15 cellular contexts compared by ENCODE assay signal in genomic region chr15:92343869-92344643, GRCh38. TPM values are rescaled to one million over a fixed set of nuclear protein-coding genes. Genes with fewer than 3 reads are reported as not detected.
DNase-seq lines count a peak whose midpoint lies in the region; ATAC-seq and TF ChIP-seq lines count a peak whose summit lies in the region.
"Had no signal": no experiment of that assay in that cellular context is flagged by ENCODE, and none has a peak within 500 bp of the region (broad histone marks: within the 10 kb centered on the region; RNA-seq: fewer than 3 reads in every experiment).

No MANE protein-coding gene starts in this region.

- H3K27me3 Mint-ChIP-seq in endodermal cell (ENCODE audit: insufficient read depth): peaks cover 10% of the 10 kb centered on the region
- H3K27me3 Mint-ChIP-seq in activated T-helper 1 cell treated with anti-CD3 and anti-CD28 coated beads, Interleukin-12 subunit alpha, Interleukin-12 subunit beta, Interleukin-2, Interleukin-4 antibody, amounts not matched to agents 30 ng/mL and 10 ng/mL and 1 ng/mL, durations not matched to agents 14 hours and 24 hours and 36 hours (ENCODE audit: insufficient read depth): peaks cover under 1% of the 10 kb centered on the region
- peaks cover 29% of the 10 kb centered on the region for H3K27me3 Mint-ChIP-seq in activated T-helper 17 cell treated with anti-CD3 and anti-CD28 coated beads, Interleukin-2, amount 50 U/mL, for 72 hours

- ATAC-seq in GM19395 (IDR thresholded peaks at IDR 0.05; ENCODE audit: unreplicated experiment): no peak
- ATAC-seq in activated T-helper 17 cell treated with anti-CD3 and anti-CD28 coated beads, Interleukin-2, amount 50 U/mL, for 72 hours (replicated peaks): no peak

- H3K36me3 ChIP-seq in endodermal cell (ENCODE audit: control insufficient read depth, insufficient read depth, low read length): no peaks in the 10 kb centered on the region

- DNase-seq in NCI-H1092 (lab: John Stamatoyannopoulos, UW): peak; percentile 73
- DNase-seq in NCI-H345 (lab: John Stamatoyannopoulos, UW): peak; percentile 69
- peak; percentile 84 for DNase-seq in endodermal cell
- DNase-seq in occipital lobe (lab: John Stamatoyannopoulos, UW): peak; percentile 29
- no peak for DNase-seq in activated T-helper 1 cell treated with anti-CD3 and anti-CD28 coated beads, Interleukin-12 subunit alpha, Interleukin-12 subunit beta, Interleukin-2, Interleukin-4 antibody, amounts not matched to agents 30 ng/mL and 10 ng/mL and 1 ng/mL, durations not matched to agents 14 hours and 24 hours and 36 hours (ENCODE audit: low spot score)
- DNase-seq in HuH-7 (ENCODE audit: low spot score): no peak
- DNase-seq: activated naive CD4-positive, alpha-beta T cell treated with Interleukin-2 at 50 U/mL for 16 hours; left colon; OCI-M1; stimulated activated CD4-positive, alpha-beta T cell treated with anti-CD3 and anti-CD28 coated beads, Interleukin-2, amount 100 ng/mL, for 48 hours; stimulated activated naive CD4-positive, alpha-beta T cell treated with Interleukin-2 at 50 U/mL for 16 hours had no signal

- H3K27ac ChIP-seq in endodermal cell (ENCODE audit: low read depth, low read length): no peak overlapping the region
- H3K27ac ChIP-seq: C4-2B had no signal

- TF ChIP-seq CTCF in endodermal cell (conservative IDR thresholded peaks at IDR 0.05): no peak

- H3K36me3 Mint-ChIP-seq in endodermal cell (ENCODE audit: low read depth): no peaks in the 10 kb centered on the region
- no peaks in the 10 kb centered on the region for H3K36me3 Mint-ChIP-seq in activated T-helper 1 cell treated with anti-CD3 and anti-CD28 coated beads, Interleukin-12 subunit alpha, Interleukin-12 subunit beta, Interleukin-2, Interleukin-4 antibody, amounts not matched to agents 30 ng/mL and 10 ng/mL and 1 ng/mL, durations not matched to agents 14 hours and 24 hours and 36 hours (ENCODE audit: low read depth)
- H3K36me3 Mint-ChIP-seq in activated T-helper 17 cell treated with anti-CD3 and anti-CD28 coated beads, Interleukin-2, amount 50 U/mL, for 72 hours (ENCODE audit: low read depth): no peaks in the 10 kb centered on the region

- 45 to 64% methylated on average over 10 to 18 of the region's 18 CpGs for WGBS in endodermal cell (ENCODE audit: insufficient coverage in 1 of 2, insufficient read length in 1 of 2), 2 experiments

- H3K4me1 Mint-ChIP-seq in endodermal cell: peaks cover 50% of the 10 kb centered on the region
- H3K4me1 Mint-ChIP-seq in activated T-helper 1 cell treated with anti-CD3 and anti-CD28 coated beads, Interleukin-12 subunit alpha, Interleukin-12 subunit beta, Interleukin-2, Interleukin-4 antibody, amounts not matched to agents 30 ng/mL and 10 ng/mL and 1 ng/mL, durations not matched to agents 14 hours and 24 hours and 36 hours (ENCODE audit: low read depth): no peaks in the 10 kb centered on the region
- H3K4me1 Mint-ChIP-seq in activated T-helper 17 cell treated with anti-CD3 and anti-CD28 coated beads, Interleukin-2, amount 50 U/mL, for 72 hours: no peaks in the 10 kb centered on the region

- H3K4me3 Mint-ChIP-seq in endodermal cell: peak overlapping the region; percentile 13
- H3K4me3 Mint-ChIP-seq in activated T-helper 1 cell treated with anti-CD3 and anti-CD28 coated beads, Interleukin-12 subunit alpha, Interleukin-12 subunit beta, Interleukin-2, Interleukin-4 antibody, amounts not matched to agents 30 ng/mL and 10 ng/mL and 1 ng/mL, durations not matched to agents 14 hours and 24 hours and 36 hours: no peak overlapping the region
- no peak overlapping the region for H3K4me3 Mint-ChIP-seq in activated T-helper 17 cell treated with anti-CD3 and anti-CD28 coated beads, Interleukin-2, amount 50 U/mL, for 72 hours

- no peaks in the 10 kb centered on the region for H3K9me3 Mint-ChIP-seq in endodermal cell
- H3K9me3 Mint-ChIP-seq in activated T-helper 1 cell treated with anti-CD3 and anti-CD28 coated beads, Interleukin-12 subunit alpha, Interleukin-12 subunit beta, Interleukin-2, Interleukin-4 antibody, amounts not matched to agents 30 ng/mL and 10 ng/mL and 1 ng/mL, durations not matched to agents 14 hours and 24 hours and 36 hours: no peaks in the 10 kb centered on the region
- H3K9me3 Mint-ChIP-seq in activated T-helper 17 cell treated with anti-CD3 and anti-CD28 coated beads, Interleukin-2, amount 50 U/mL, for 72 hours: no peaks in the 10 kb centered on the region

- H3K4me3 ChIP-seq in endodermal cell (ENCODE audit: low read length): no peak overlapping the region

- no peak overlapping the region for H3K27ac Mint-ChIP-seq in endodermal cell
- no peak overlapping the region for H3K27ac Mint-ChIP-seq in activated T-helper 1 cell treated with anti-CD3 and anti-CD28 coated beads, Interleukin-12 subunit alpha, Interleukin-12 subunit beta, Interleukin-2, Interleukin-4 antibody, amounts not matched to agents 30 ng/mL and 10 ng/mL and 1 ng/mL, durations not matched to agents 14 hours and 24 hours and 36 hours
- no peak overlapping the region for H3K27ac Mint-ChIP-seq in activated T-helper 17 cell treated with anti-CD3 and anti-CD28 coated beads, Interleukin-2, amount 50 U/mL, for 72 hours

- peaks cover 32% of the 10 kb centered on the region for H3K4me1 ChIP-seq in endodermal cell (ENCODE audit: control insufficient read depth, insufficient read depth, low read length)

- intact Hi-C loops in activated T-helper 1 cell treated with anti-CD3 and anti-CD28 coated beads, Interleukin-12 subunit alpha, Interleukin-12 subunit beta, Interleukin-2, Interleukin-4 antibody, amounts not matched to agents 30 ng/mL and 10 ng/mL and 1 ng/mL, durations not matched to agents 14 hours and 24 hours and 36 hours (cut with micrococcal nuclease): no loop called here

- H3K27me3 ChIP-seq in endodermal cell (ENCODE audit: control insufficient read depth, insufficient read depth, low read length, poor library complexity, severe bottlenecking): no peaks in the 10 kb centered on the region

- no peaks in the 10 kb centered on the region for H3K9me3 ChIP-seq in endodermal cell (ENCODE audit: control insufficient read depth, low read length)

- no peak overlapping the region for H3K9ac ChIP-seq in endodermal cell (ENCODE audit: extremely low read depth, low read length, poor library complexity, severe bottlenecking)

RNA-seq across cellular contexts. Expression of gene ST8SIA2, which starts 49.6 kb away (rescaled TPM):
- total RNA-seq in endodermal cell: 1 to 10 TPM; 8.1 to 8.9 TPM
- polyA plus RNA-seq in endodermal cell (2013, experiment 1 of 2): 26.1 TPM
- polyA plus RNA-seq in endodermal cell (2013, experiment 2 of 2): 23.9 TPM
- 81.6 TPM for total RNA-seq in occipital lobe
- not detected in 2 replicates for total RNA-seq in activated T-helper 1 cell treated with anti-CD3 and anti-CD28 coated beads, Interleukin-12 subunit alpha, Interleukin-12 subunit beta, Interleukin-2, Interleukin-4 antibody, amounts not matched to agents 30 ng/mL and 10 ng/mL and 1 ng/mL, durations not matched to agents 14 hours and 24 hours and 36 hours
- total RNA-seq in activated T-helper 17 cell treated with anti-CD3 and anti-CD28 coated beads, Interleukin-2, amount 50 U/mL, for 72 hours: not detected
- total RNA-seq: T-helper 1 cell treated with Interleukin-12 subunit alpha and Interleukin-12 subunit beta and Interleukin-4 antibody, amounts not matched to agents 30 ng/mL and 1 ng/mL, for 36 hours had no signal

Comparison
In these comparisons a context has a peak if more than half of its experiments do, and no peak if none do; other contexts are left out.
1. DNase-seq: peak in NCI-H1092 (single experiment), NCI-H345 (single experiment), endodermal cell (single experiment) and occipital lobe (single experiment); none in activated T-helper 1 cell treated with anti-CD3 and anti-CD28 coated beads, Interleukin-12 subunit alpha, Interleukin-12 subunit beta, Interleukin-2, Interleukin-4 antibody, amounts not matched to agents 30 ng/mL and 10 ng/mL and 1 ng/mL, durations not matched to agents 14 hours and 24 hours and 36 hours (single experiment) and HuH-7 (single experiment).